9 cellular contexts compared by ENCODE assay signal in the genomic region with DNA sequence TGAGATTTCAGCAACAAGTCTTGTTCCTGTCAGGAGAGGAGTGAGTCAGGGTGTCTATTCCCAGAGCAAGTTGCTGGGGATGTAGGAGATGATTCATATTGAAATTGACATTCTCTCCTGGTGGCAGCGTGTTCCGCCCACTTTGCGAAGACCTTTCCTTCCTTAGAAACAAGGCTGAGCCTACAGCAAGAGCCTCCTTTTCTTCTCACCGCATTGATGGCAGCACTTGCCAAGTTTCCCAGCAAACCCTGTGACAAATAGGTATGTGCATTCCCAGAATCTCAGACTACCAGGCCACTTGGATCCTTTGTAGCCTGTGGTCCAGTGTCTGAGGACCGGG.
DNase-seq lines count a peak whose midpoint lies in the region; ATAC-seq, FAIRE-seq and TF ChIP-seq lines count a peak whose summit lies in the region.
"Had no signal": no experiment of that assay in that cellular context is flagged by ENCODE, and none has a peak within 500 bp of the region (broad histone marks: within the 10 kb centered on the region; RNA-seq: fewer than 3 reads in every experiment).

No MANE protein-coding gene starts in this region.

- no peaks in the 10 kb centered on the region for H3K36me3 Mint-ChIP-seq in natural killer cell treated with Interleukin-12 subunit alpha and Interleukin-12 subunit beta and Interleukin-15 and Interleukin-18, amount 100 ng/mL, for 72 hours

- peaks cover 18 to 84% (median 69%) of the 10 kb centered on the region in 3 donors for H3K4me1 ChIP-seq in esophagus squamous epithelium

- H3K4me3 Mint-ChIP-seq in natural killer cell treated with Interleukin-12 subunit alpha and Interleukin-12 subunit beta and Interleukin-15 and Interleukin-18, amount 100 ng/mL, for 72 hours, result no peak overlapping the region

- H3K36me3 ChIP-seq in esophagus squamous epithelium, result no peaks in the 10 kb centered on the region

- H3K9me3 Mint-ChIP-seq in natural killer cell treated with Interleukin-12 subunit alpha and Interleukin-12 subunit beta and Interleukin-15 and Interleukin-18, amount 100 ng/mL, for 72 hours, result no peaks in the 10 kb centered on the region

- peak overlapping the region in 1 of 4 donors; percentile 22 for H3K4me3 ChIP-seq in esophagus squamous epithelium

- peaks cover 0 to 2% of the 10 kb centered on the region in 2 donors for H3K4me1 Mint-ChIP-seq in natural killer cell treated with Interleukin-12 subunit alpha and Interleukin-12 subunit beta and Interleukin-15 and Interleukin-18, amount 100 ng/mL, for 72 hours (ENCODE audit: low read depth in 2 of 2)

- no peak for FAIRE-seq in GM12891 (lab: Jason Lieb, UNC)

- no peak for TF ChIP-seq POLR2A in esophagus squamous epithelium (IDR thresholded peaks at IDR 0.05)
- TF ChIP-seq POLR2A in GM12891 (IDR thresholded peaks at IDR 0.05; ENCODE audit: low read depth, low read length), result no peak

- intact Hi-C loops in esophagus squamous epithelium (cut with DNase I), result no loop called here

- ATAC-seq in HG02870 (IDR thresholded peaks at IDR 0.05; ENCODE audit: unreplicated experiment), result no peak
- no peak for ATAC-seq in natural killer cell treated with Interleukin-12 subunit alpha and Interleukin-12 subunit beta and Interleukin-15 and Interleukin-18, amount 100 ng/mL, for 72 hours

- no peaks in the 10 kb centered on the region for H3K9me3 ChIP-seq in esophagus squamous epithelium

- H3K27me3 Mint-ChIP-seq in natural killer cell treated with Interleukin-12 subunit alpha and Interleukin-12 subunit beta and Interleukin-15 and Interleukin-18, amount 100 ng/mL, for 72 hours, result peaks cover 14 to 17% of the 10 kb centered on the region in 2 donors

- WGBS in esophagus squamous epithelium, 2 donors, result 25 to 31% methylated on average over 5 of the region's 5 CpGs

- H3K27ac Mint-ChIP-seq in natural killer cell treated with Interleukin-12 subunit alpha and Interleukin-12 subunit beta and Interleukin-15 and Interleukin-18, amount 100 ng/mL, for 72 hours, result no peak overlapping the region

- DNase-seq in CD1c-positive myeloid dendritic cell (ENCODE audit: extremely low spot score), result peak; percentile 64
- peak; percentile 52 for DNase-seq in NCI-H2227 treated with DMSO at 0.1 percent for 48 hours (lab: John Stamatoyannopoulos, UW)
- no peak for DNase-seq in esophagus squamous epithelium (lab: John Stamatoyannopoulos, UW)
- peak in 31 of 56 donors; percentile 24 to 78 (median 41) for DNase-seq in nucleus accumbens (lab: John Stamatoyannopoulos, UW)
- DNase-seq in natural killer cell treated with Interleukin-12 subunit alpha and Interleukin-12 subunit beta and Interleukin-15 and Interleukin-18, amount 100 ng/mL, for 72 hours (ENCODE audit: low spot score), result no peak
- DNase-seq in effector CD4-positive, alpha-beta T cell, result no peak
- DNase-seq in GM12891 (ENCODE audit: insufficient read length, low spot score), result no peak
- DNase-seq: activated CD8-positive, alpha-beta memory T cell treated with anti-CD3 and anti-CD28 coated beads for 24 hours had no signal

- no peak for TF ChIP-seq CTCF in esophagus squamous epithelium (IDR thresholded peaks at IDR 0.05)

- H3K27me3 ChIP-seq in esophagus squamous epithelium, result no peaks in the 10 kb centered on the region

- H3K27ac ChIP-seq in esophagus squamous epithelium, result peak overlapping the region; percentile 63 to 94 (median 86)

TF ChIP-seq in GM12891, 5 proteins besides CTCF, POLR2A, EP300 and RAD21:
- TF ChIP-seq SPI1 (IDR thresholded peaks at IDR 0.05; ENCODE audit: low read depth, low read length) (no peak), POLR2AphosphoS5 (IDR thresholded peaks at IDR 0.05; ENCODE audit: low read depth, low read length) (no peak), POU2F2 (IDR thresholded peaks at IDR 0.05; ENCODE audit: low read depth, low read length) (no peak), TAF1 (IDR thresholded peaks at IDR 0.05; ENCODE audit: low read depth, low read length) (no peak), PAX5 (IDR thresholded peaks at IDR 0.05; ENCODE audit: insufficient read depth, low read length, severe bottlenecking) (no peak)

Comparison
In these comparisons a context has a peak if more than half of its experiments do, and no peak if none do; other contexts are left out.
1. DNase-seq: peak in CD1c-positive myeloid dendritic cell (single experiment), NCI-H2227 treated with DMSO at 0.1 percent for 48 hours (single experiment) and nucleus accumbens (31 of 56); none in esophagus squamous epithelium (single experiment), natural killer cell treated with Interleukin-12 subunit alpha and Interleukin-12 subunit beta and Interleukin-15 and Interleukin-18, amount 100 ng/mL, for 72 hours (single experiment), effector CD4-positive, alpha-beta T cell (single experiment) and GM12891 (single experiment).